9 cellular contexts compared by ENCODE assay signal in the genomic region with DNA sequence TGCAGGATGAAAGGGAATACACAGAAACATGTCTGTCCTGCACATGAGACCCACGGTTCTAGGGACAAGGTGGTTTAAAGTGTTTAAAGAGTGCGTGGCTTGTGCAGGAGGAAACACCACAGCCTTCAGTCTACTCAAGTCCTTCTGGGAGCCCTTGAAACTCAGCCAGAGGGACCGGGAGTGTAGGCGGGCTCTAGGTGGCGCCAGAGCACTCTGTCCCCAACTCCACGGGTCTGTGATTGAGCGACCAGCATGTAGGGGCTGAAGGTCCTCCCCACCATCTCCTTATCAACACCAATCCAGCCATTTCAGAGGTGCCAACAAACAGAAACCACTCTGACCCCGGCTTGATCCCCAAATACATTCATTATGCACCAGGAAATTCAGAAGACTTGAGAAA.
A peak's percentile ranks its signal among the peaks of the same experiment; 100 is the strongest.
DNase-seq lines count a peak whose midpoint lies in the region; ATAC-seq and TF ChIP-seq lines count a peak whose summit lies in the region.
"Had no signal": no experiment of that assay in that cellular context is flagged by ENCODE, and none has a peak within 500 bp of the region (broad histone marks: within the 10 kb centered on the region; RNA-seq: fewer than 3 reads in every experiment).

No MANE protein-coding gene starts in this region.

- H3K27me3 Mint-ChIP-seq in neural progenitor cell (ENCODE audit: insufficient read depth, low read depth) = peaks cover 2% of the 10 kb centered on the region

- no peaks in the 10 kb centered on the region for H3F3A ChIP-seq in neural progenitor cell (ENCODE audit: low read depth)

- H3K27ac ChIP-seq in fibroblast of lung (ENCODE audit: insufficient read depth, low read length) = no peak overlapping the region
- no peak overlapping the region for H3K27ac ChIP-seq in neural progenitor cell
- H3K27ac ChIP-seq in upper lobe of left lung = no peak overlapping the region
- H3K27ac ChIP-seq: BLaER1 had no signal

- peak; percentile 52 to 71 for TF ChIP-seq CTCF in fibroblast of lung (conservative IDR thresholded peaks at IDR 0.05 in 1 of 2, IDR thresholded peaks at IDR 0.05 in 1 of 2; ENCODE audit: low read depth in 1 of 2, low read length in 2 of 2)
- peak; percentile 66 for TF ChIP-seq CTCF in neural progenitor cell (IDR thresholded peaks at IDR 0.05)
- peak; percentile 31 to 68 (median 48) for TF ChIP-seq CTCF in upper lobe of left lung (IDR thresholded peaks at IDR 0.05)

- H3K4me1 ChIP-seq in fibroblast of lung (ENCODE audit: control insufficient read depth, extremely low read depth, insufficient read depth, low read length) (no peaks in the 10 kb centered on the region), neural progenitor cell (no peaks in the 10 kb centered on the region), upper lobe of left lung (peaks cover 0 to 3% (median 3%) of the 10 kb centered on the region in 4 donors)

- H3K27ac Mint-ChIP-seq in neural progenitor cell = no peak overlapping the region

- H3K27me3 ChIP-seq in fibroblast of lung (ENCODE audit: control insufficient read depth, insufficient read depth, low read length) (no peaks in the 10 kb centered on the region), neural progenitor cell (no peaks in the 10 kb centered on the region), upper lobe of left lung (no peaks in the 10 kb centered on the region)
- H3K27me3 ChIP-seq: BLaER1 had no signal

- H2AFZ ChIP-seq in fibroblast of lung (ENCODE audit: low read length) (no peak overlapping the region), neural progenitor cell (replicated peaks) (no peak overlapping the region)

- H3K79me2 ChIP-seq in fibroblast of lung (ENCODE audit: control insufficient read depth, insufficient read depth, low read length) (no peaks in the 10 kb centered on the region), neural progenitor cell (ENCODE audit: low read depth) (peaks cover 12% of the 10 kb centered on the region)

- no peak overlapping the region for H3K4me2 ChIP-seq in fibroblast of lung (ENCODE audit: extremely low read depth, insufficient read depth, low read length)
- no peak overlapping the region for H3K4me2 ChIP-seq in neural progenitor cell
- H3K4me2 ChIP-seq: BLaER1 had no signal

- no peaks in the 10 kb centered on the region for H4K20me1 ChIP-seq in fibroblast of lung (ENCODE audit: control insufficient read depth, extremely low read depth, insufficient read depth, low read length)
- no peaks in the 10 kb centered on the region for H4K20me1 ChIP-seq in neural progenitor cell (ENCODE audit: low read depth)
- H4K20me1 ChIP-seq: BLaER1 had no signal

- H3K4me1 Mint-ChIP-seq in neural progenitor cell = peaks cover 17% of the 10 kb centered on the region

- H3K9me3 ChIP-seq in fibroblast of lung (ENCODE audit: control insufficient read depth, insufficient read depth, low read depth, low read length) (no peaks in the 10 kb centered on the region), neural progenitor cell (ENCODE audit: low read depth) (no peaks in the 10 kb centered on the region), upper lobe of left lung (no peaks in the 10 kb centered on the region)
- H3K9me3 ChIP-seq: BLaER1 had no signal

- peak; percentile 90 for ATAC-seq in HG03095 (IDR thresholded peaks at IDR 0.05; ENCODE audit: unreplicated experiment)
- ATAC-seq in upper lobe of left lung (ENCODE audit: low FRiP score in 2 of 2) = peak; percentile 77 to 84

- no peak for TF ChIP-seq POLR2A in upper lobe of left lung (IDR thresholded peaks at IDR 0.05)

- DNase-seq in NCI-H2081 (lab: John Stamatoyannopoulos, UW) = peak; percentile 51 to 74
- no peak for DNase-seq in NCI-H2081 treated with DMSO at 0.1 percent for 48 hours (lab: John Stamatoyannopoulos, UW)
- DNase-seq in NCI-H82 treated with DMSO at 0.1 percent for 48 hours (lab: John Stamatoyannopoulos, UW; ENCODE audit: unreplicated experiment) = peak; percentile 13
- peak; percentile 44 for DNase-seq in activated CD8-positive, alpha-beta memory T cell treated with anti-CD3 and anti-CD28 coated beads, Interleukin-2, amount 50 U/mL, for 4 hours
- peak; percentile 55 to 67 for DNase-seq in fibroblast of lung (ENCODE audit: low read depth in 2 of 2)
- DNase-seq in neural progenitor cell (ENCODE audit: low spot score) = peak; percentile 62
- DNase-seq in upper lobe of left lung = peak in 1 of 2 donors; percentile 82

- H3K36me3 ChIP-seq in fibroblast of lung (ENCODE audit: control insufficient read depth, insufficient read depth, low read length) (no peaks in the 10 kb centered on the region), neural progenitor cell (no peaks in the 10 kb centered on the region), upper lobe of left lung (no peaks in the 10 kb centered on the region)
- H3K36me3 ChIP-seq: BLaER1 had no signal

- no peaks in the 10 kb centered on the region for H3K9me3 Mint-ChIP-seq in neural progenitor cell

- peaks cover 12% of the 10 kb centered on the region for H3K36me3 Mint-ChIP-seq in neural progenitor cell

- no peak overlapping the region for H3K9ac ChIP-seq in fibroblast of lung (ENCODE audit: insufficient read depth, low read length)
- H3K9ac ChIP-seq in neural progenitor cell = no peak overlapping the region
- H3K9ac ChIP-seq: BLaER1 had no signal

- H3K4me3 Mint-ChIP-seq in neural progenitor cell = no peak overlapping the region

- 13 to 17% methylated on average over 4 to 8 of the region's 8 CpGs for WGBS in upper lobe of left lung, 2 donors

- H3K4me3 ChIP-seq in fibroblast of lung (replicated peaks in 1 of 4; ENCODE audit: control extremely low read depth in 1 of 4, insufficient read depth in 1 of 4, low read depth in 3 of 4, low read length in 4 of 4) = no peak overlapping the region
- H3K4me3 ChIP-seq in neural progenitor cell = no peak overlapping the region
- no peak overlapping the region for H3K4me3 ChIP-seq in upper lobe of left lung
- H3K4me3 ChIP-seq: BLaER1 had no signal

- TF ChIP-seq EP300 in upper lobe of left lung (IDR thresholded peaks at IDR 0.05) = no peak
